Comparison of ENCODE assay signal across 9 cellular contexts in genomic region chr13:113029487-113030258, GRCh38.
DNase-seq lines count a peak whose midpoint lies in the region; ATAC-seq and TF ChIP-seq lines count a peak whose summit lies in the region.
"Had no signal": no experiment of that assay in that cellular context is flagged by ENCODE, and none has a peak within 500 bp of the region (broad histone marks: within the 10 kb centered on the region; RNA-seq: fewer than 3 reads in every experiment).

No MANE protein-coding gene starts in this region.

- WGBS in body of pancreas, 2 donors, result 22 to 31% methylated on average over 15 to 21 of the region's 23 CpGs

- no peaks in the 10 kb centered on the region for H3K36me3 ChIP-seq in body of pancreas (replicated peaks in 1 of 2; ENCODE audit: insufficient read depth in 1 of 2, low read depth in 2 of 2)

- TF ChIP-seq POLR2A in body of pancreas (IDR thresholded peaks at IDR 0.05), result no peak

- peaks cover under 1% of the 10 kb centered on the region for H3K4me1 ChIP-seq in body of pancreas

- no peaks in the 10 kb centered on the region for H3K27me3 ChIP-seq in body of pancreas

- TF ChIP-seq CTCF in GM13977 (IDR thresholded peaks at IDR 0.05; ENCODE audit: extremely low read depth, insufficient read depth, missing control alignments), result peak; percentile 67
- TF ChIP-seq CTCF in body of pancreas (IDR thresholded peaks at IDR 0.05), result peak; percentile 52 to 82 (median 71)

- DNase-seq in AG08396 (ENCODE audit: low spot score) (peak; percentile 58), GM13977 (ENCODE audit: low spot score) (peak; percentile 64), T-helper 9 cell (peak; percentile 34), body of pancreas (peak in 3 of 4 donors; percentile 21 to 61 (median 42)), lung microvascular endothelial cell (ENCODE audit: low read depth in 2 of 2) (peak; percentile 17 to 41), cortex of kidney (lab: John Stamatoyannopoulos, UW) (no peak)
- peak; percentile 7 to 13 for DNase-seq in stimulated activated CD8-positive, alpha-beta memory T cell treated with anti-CD3 and anti-CD28 coated beads, Interleukin-7, amount 100 ng/mL, for 48 hours (ENCODE audit: extremely low read depth in 1 of 2, low read depth in 1 of 2)
- DNase-seq: left cardiac atrium had no signal

- H3K4me3 ChIP-seq in body of pancreas, result no peak overlapping the region

- no peaks in the 10 kb centered on the region for H3K9me3 ChIP-seq in body of pancreas

- in situ Hi-C loops in GM13977 (cut with MboI; ENCODE audit: low pct_unique_long_range_greater_than_20kb, low sequenced_read_pairs, unreplicated experiment), result no loop called here

- ATAC-seq in body of pancreas (peak; percentile 56), HG02610 (IDR thresholded peaks at IDR 0.05; ENCODE audit: unreplicated experiment) (no peak)

- H3K27ac ChIP-seq in body of pancreas, result no peak overlapping the region

- intact Hi-C loops in body of pancreas (cut with DNase I), result no loop called here
